27 cellular contexts compared by ENCODE assay signal in genomic region chr1:27770293-27770830, GRCh38.
"Had no signal": no experiment of that assay in that cellular context is flagged by ENCODE, and none has a peak within 500 bp of the region (broad histone marks: within the 10 kb centered on the region; RNA-seq: fewer than 3 reads in every experiment).

No MANE protein-coding gene starts in this region.

- H3K4me3 Mint-ChIP-seq: memory B cell; mesothelial cell of epicardium; natural killer cell treated with Interleukin-12 subunit alpha and Interleukin-12 subunit beta and Interleukin-15 and Interleukin-18, amount 100 ng/mL, for 72 hours; stimulated activated naive CD8-positive, alpha-beta T cell treated with anti-CD3 and anti-CD28 coated beads, Interleukin-15, amount 100 ng/mL, for 72 hours had no signal

- H3K27ac ChIP-seq: dorsolateral prefrontal cortex, epithelial cell of prostate, gastrocnemius medialis, parathyroid adenoma, right lobe of liver, thyroid gland, vagina had no signal

- H3K27me3 ChIP-seq: dorsolateral prefrontal cortex, gastrocnemius medialis, right lobe of liver, thyroid gland, vagina had no signal

- H3K4me1 ChIP-seq: parathyroid adenoma had no signal

- H3K4me3 ChIP-seq: dorsolateral prefrontal cortex, gastrocnemius medialis, lung, mucosa of descending colon, right lobe of liver, thyroid gland, vagina had no signal

- H3K27me3 Mint-ChIP-seq: memory B cell; naive B cell; natural killer cell treated with Interleukin-12 subunit alpha and Interleukin-12 subunit beta and Interleukin-15 and Interleukin-18, amount 100 ng/mL, for 72 hours; progenitor cell of endocrine pancreas; stimulated activated naive CD8-positive, alpha-beta T cell treated with anti-CD3 and anti-CD28 coated beads, Interleukin-15, amount 100 ng/mL, for 72 hours had no signal

- H3K9ac ChIP-seq: parathyroid adenoma had no signal

- H3K36me3 Mint-ChIP-seq: memory B cell, mesothelial cell of epicardium, naive B cell had no signal

- DNase-seq: dorsolateral prefrontal cortex; effector CD4-positive, alpha-beta T cell; foreskin fibroblast; gastrocnemius medialis; head of caudate nucleus; mucosa of descending colon; naive B cell; right lobe of liver; small intestine; stimulated activated CD4-positive, alpha-beta T cell treated with anti-CD3 and anti-CD28 coated beads, Interleukin-12 subunit alpha, Interleukin-12 subunit beta, amount 100 ng/mL, for 4 hours; stimulated activated CD4-positive, alpha-beta T cell treated with anti-CD3 and anti-CD28 coated beads, Interleukin-1b, Interleukin-23, amount 100 ng/mL, for 48 hours; stimulated activated CD4-positive, alpha-beta T cell treated with anti-CD3 and anti-CD28 coated beads, Interleukin-4, amount 100 ng/mL, for 1 hour; stimulated activated CD8-positive, alpha-beta memory T cell treated with anti-CD3 and anti-CD28 coated beads, Interleukin-4, amount 100 ng/mL, for 48 hours; stimulated activated naive CD4-positive, alpha-beta T cell; stimulated activated naive CD8-positive, alpha-beta T cell treated with anti-CD3 and anti-CD28 coated beads, Interleukin-15, amount 100 ng/mL, for 72 hours; thyroid gland had no signal

- ATAC-seq: esophagus mucosa; gastrocnemius medialis; left lobe of liver; mucosa of descending colon; natural killer cell treated with Interleukin-12 subunit alpha and Interleukin-12 subunit beta and Interleukin-15 and Interleukin-18, amount 100 ng/mL, for 72 hours; right lobe of liver; stimulated activated naive CD8-positive, alpha-beta T cell treated with anti-CD3 and anti-CD28 coated beads, Interleukin-15, amount 100 ng/mL, for 72 hours had no signal

- H3K36me3 ChIP-seq: gastrocnemius medialis, right lobe of liver, thyroid gland, vagina had no signal

- H3K27ac Mint-ChIP-seq: memory B cell, mesothelial cell of epicardium, progenitor cell of endocrine pancreas had no signal

- H2AFZ ChIP-seq: parathyroid adenoma had no signal

- H3K9me3 ChIP-seq: gastrocnemius medialis, mucosa of descending colon, right lobe of liver, thyroid gland, vagina had no signal

- H3K9me3 Mint-ChIP-seq: memory B cell; mesothelial cell of epicardium; naive B cell; natural killer cell treated with Interleukin-12 subunit alpha and Interleukin-12 subunit beta and Interleukin-15 and Interleukin-18, amount 100 ng/mL, for 72 hours; neural crest cell; stimulated activated naive CD8-positive, alpha-beta T cell treated with anti-CD3 and anti-CD28 coated beads, Interleukin-15, amount 100 ng/mL, for 72 hours had no signal
